In the genomic region with DNA sequence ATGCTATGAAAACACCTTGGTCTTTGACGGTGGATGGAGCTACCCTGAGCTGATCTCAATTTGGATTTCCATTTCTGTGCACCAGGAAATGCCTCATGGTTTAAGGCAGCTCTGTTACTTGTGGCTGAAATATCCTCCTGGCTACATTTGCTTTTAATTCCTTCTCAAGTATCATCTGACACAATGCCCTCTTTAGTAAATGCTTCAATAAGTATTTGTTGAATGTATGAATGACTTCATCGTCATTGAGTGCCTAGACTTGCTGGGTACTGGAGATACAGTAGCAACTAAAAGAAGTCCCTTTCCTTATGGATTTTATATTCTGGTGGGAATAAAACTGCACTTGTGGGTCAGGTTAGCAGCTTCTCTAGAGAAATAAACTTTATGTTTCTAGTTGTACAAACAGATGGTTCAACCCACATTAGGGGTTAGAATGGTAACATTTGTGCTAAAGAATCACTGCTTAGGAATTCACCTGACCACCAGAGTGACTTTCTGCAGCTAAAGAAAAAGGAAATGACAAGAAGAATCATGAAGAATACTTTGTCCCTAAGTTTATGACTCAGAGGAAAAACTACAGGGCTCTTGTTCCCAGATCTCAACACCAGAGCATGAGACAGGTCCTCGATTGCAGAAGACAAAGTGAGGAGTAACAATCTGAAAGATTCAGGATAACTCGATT, we compare ENCODE assay signal across 13 cellular contexts. TPM values are rescaled to one million over a fixed set of nuclear protein-coding genes. Genes with fewer than 3 reads are reported as not detected.
DNase-seq lines count a peak whose midpoint lies in the region; ATAC-seq, FAIRE-seq and TF ChIP-seq lines count a peak whose summit lies in the region.
"Had no signal": no experiment of that assay in that cellular context is flagged by ENCODE, and none has a peak within 500 bp of the region (broad histone marks: within the 10 kb centered on the region; RNA-seq: fewer than 3 reads in every experiment).

No MANE protein-coding gene starts in this region.

- H3K9me2 ChIP-seq in PC-9 (ENCODE audit: insufficient read depth) = no peaks in the 10 kb centered on the region

- H3K79me2 ChIP-seq in PC-9 (ENCODE audit: low read depth) = no peaks in the 10 kb centered on the region

- CTCF ChIA-PET in MCF 10A (lab: Yijun Ruan, JAX) = interaction anchor here (0.6 to 1.5 kb wide), 4 partner anchors 16 to 220 kb away, joined by 3 to 6 read pairs (median 3); no protein-coding TSS in a partner anchor
- CTCF ChIA-PET in PC-9 (lab: Charles Lee) = interaction anchor here (0.6 to 1.2 kb wide), 2 partner anchors 10 to 33 kb away, joined by 4 to 6 read pairs; no protein-coding TSS in a partner anchor

- H3F3A ChIP-seq in PC-9 (ENCODE audit: insufficient read depth, low read depth) = peaks cover 52% of the 10 kb centered on the region

- H3K4me2 ChIP-seq in PC-9 = peak overlapping the region; percentile 80

- H3K4me1 Mint-ChIP-seq in MCF 10A (ENCODE audit: insufficient read depth, unreplicated experiment) = peaks cover 20% of the 10 kb centered on the region

- no peak overlapping the region for H3K4me3 Mint-ChIP-seq in MCF 10A (ENCODE audit: unreplicated experiment)
- H3K4me3 Mint-ChIP-seq: CD4-positive, alpha-beta T cell had no signal

- DNase-seq in MCF 10A (ENCODE audit: unreplicated experiment) (peak; percentile 38), breast epithelium (ENCODE audit: low spot score in 2 of 2) (no peak), PC-9 (peak in 1 of 2 experiments; percentile 89), anterior cingulate cortex (lab: John Stamatoyannopoulos, UW) (no peak), DMS 273 (lab: John Stamatoyannopoulos, UW; ENCODE audit: unreplicated experiment) (no peak), D721Med (ENCODE audit: insufficient read length, low spot score) (no peak), GF-D8 (lab: John Stamatoyannopoulos, UW) (no peak)
- DNase-seq: CD4-positive, alpha-beta T cell; mucosa of descending colon; SHP77 treated with DMSO at 0.1 percent for 48 hours; stimulated activated CD4-positive, alpha-beta T cell treated with anti-CD3 and anti-CD28 coated beads, Interleukin-1b, Interleukin-23, amount 100 ng/mL, for 48 hours; upper lobe of right lung had no signal

- no peak for TF ChIP-seq POLR2A in breast epithelium (IDR thresholded peaks at IDR 0.05)

- ATAC-seq in esophagus mucosa = peak; percentile 7
- ATAC-seq: mucosa of descending colon, upper lobe of right lung had no signal

- H3K27ac Mint-ChIP-seq in MCF 10A (ENCODE audit: low read depth, unreplicated experiment) = peak overlapping the region; percentile 9
- H3K27ac Mint-ChIP-seq: CD4-positive, alpha-beta T cell had no signal

- no peaks in the 10 kb centered on the region for H3K36me3 Mint-ChIP-seq in MCF 10A (ENCODE audit: insufficient read depth, unreplicated experiment)

- peaks cover 14% of the 10 kb centered on the region for H3K9me3 Mint-ChIP-seq in MCF 10A (ENCODE audit: unreplicated experiment)

- H2AFZ ChIP-seq in PC-9 = no peak overlapping the region

- FAIRE-seq in D721Med (lab: Jason Lieb, UNC) = no peak

- H3K4me3 ChIP-seq in breast epithelium (no peak overlapping the region), PC-9 (peak overlapping the region; percentile 20; the same call in 1 of the 2 replicates)
- H3K4me3 ChIP-seq: mucosa of descending colon, upper lobe of right lung had no signal

- BruUV-seq in MCF 10A (replicated peaks; lab: Mats Ljungman, UMichigan) (no TSS peak), PC-9 (replicated peaks; lab: Mats Ljungman, UMichigan) (no TSS peak)

- no peaks in the 10 kb centered on the region for H4K20me1 ChIP-seq in PC-9 (ENCODE audit: insufficient read depth)

- H3K27me3 ChIP-seq in breast epithelium = no peaks in the 10 kb centered on the region
- no peaks in the 10 kb centered on the region for H3K27me3 ChIP-seq in PC-9 (ENCODE audit: insufficient read depth, low read depth)
- H3K27me3 ChIP-seq: upper lobe of right lung had no signal

- peaks cover 12 to 19% of the 10 kb centered on the region in 2 donors for H3K9me3 ChIP-seq in breast epithelium
- peaks cover 6% of the 10 kb centered on the region; the same call in 1 of the 2 replicates for H3K9me3 ChIP-seq in PC-9 (ENCODE audit: insufficient read depth, low read depth)
- H3K9me3 ChIP-seq: mucosa of descending colon had no signal

- POLR2A ChIA-PET in MCF 10A (lab: Yijun Ruan, JAX) = interaction anchor here (0.6 to 1.5 kb wide), 4 partner anchors 12 to 192 kb away, joined by 3 to 6 read pairs (median 4); no protein-coding TSS in a partner anchor
- POLR2A ChIA-PET in PC-9 (lab: Charles Lee; ENCODE audit: unreplicated experiment) = no interaction called here

- no peaks in the 10 kb centered on the region for H3K36me3 ChIP-seq in breast epithelium
- no peaks in the 10 kb centered on the region for H3K36me3 ChIP-seq in PC-9 (ENCODE audit: low read depth)
- H3K36me3 ChIP-seq: upper lobe of right lung had no signal

- no peaks in the 10 kb centered on the region for H3K27me3 Mint-ChIP-seq in MCF 10A (ENCODE audit: insufficient read depth, unreplicated experiment)
- H3K27me3 Mint-ChIP-seq: CD4-positive, alpha-beta T cell had no signal

- TF ChIP-seq CTCF in MCF 10A (IDR thresholded peaks at IDR 0.05; ENCODE audit: unreplicated experiment) (no peak), breast epithelium (IDR thresholded peaks at IDR 0.05) (no peak), PC-9 (conservative IDR thresholded peaks at IDR 0.05) (no peak), D721Med (IDR thresholded peaks at IDR 0.05; ENCODE audit: insufficient read depth, missing control alignments) (no peak)

- H3K4me1 ChIP-seq in breast epithelium = no peaks in the 10 kb centered on the region
- H3K4me1 ChIP-seq in PC-9 (replicated peaks; ENCODE audit: insufficient read depth) = peaks cover 62% of the 10 kb centered on the region
- H3K4me1 ChIP-seq: upper lobe of right lung had no signal

- intact Hi-C loops in MCF 10A (cut with micrococcal nuclease) = no loop called here
- intact Hi-C loops in breast epithelium (cut with DNase I; ENCODE audit: low total_unique reads) = loop anchor here (10.0 kb wide), 1 partner anchor 218 kb away; no protein-coding TSS in a partner anchor
- intact Hi-C loops in PC-9 (cut with micrococcal nuclease; ENCODE audit: unreplicated experiment) = loop anchor here (2.0 to 5.0 kb wide), 2 partner anchors 72 to 171 kb away; a partner anchor contains a TSS

- H3K27ac ChIP-seq in breast epithelium (no peak overlapping the region), PC-9 (peak overlapping the region; percentile 99)
- H3K27ac ChIP-seq: upper lobe of right lung had no signal

RNA-seq across cellular contexts. Expression of a gene that starts 21.8 kb away (rescaled TPM):
- total RNA-seq in MCF 10A (2022) (46.6 and 48.2 TPM in 2 replicates), breast epithelium (10 to 100 TPM; 11.5 to 16.0 (median 13.4) TPM), PC-9 (2021) (23.1 and 26.9 TPM in 2 replicates), esophagus mucosa (19.2 TPM)
